Comparison of ENCODE assay signal across 11 cellular contexts in the genomic region with DNA sequence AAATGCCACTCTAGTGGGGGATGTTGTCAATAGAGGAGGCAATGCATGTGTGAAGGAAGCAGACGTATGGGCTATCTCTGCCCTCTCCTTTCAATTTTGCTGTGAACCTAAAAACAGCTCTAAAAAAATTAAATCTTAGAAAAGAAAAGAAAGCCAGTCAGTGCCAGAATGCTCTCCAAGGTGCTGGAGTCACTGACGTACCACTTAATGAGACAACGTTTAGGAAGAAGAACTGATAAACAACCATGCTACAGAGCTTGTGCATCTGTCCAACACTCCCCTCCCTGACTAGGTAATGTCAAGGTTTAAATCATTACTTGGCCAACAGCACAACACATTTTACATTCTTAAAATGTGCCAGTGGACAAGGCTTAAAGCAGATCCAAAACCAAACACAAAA.
"Had no signal": no experiment of that assay in that cellular context is flagged by ENCODE, and none has a peak within 500 bp of the region (broad histone marks: within the 10 kb centered on the region; RNA-seq: fewer than 3 reads in every experiment).

No MANE protein-coding gene starts in this region.

- H3K27me3 Mint-ChIP-seq: activated CD4-positive, alpha-beta T cell treated with anti-CD3 and anti-CD28 coated beads, Interleukin-2, amount 10 ng/mL, durations not matched to agents 24 days and 14 days; central memory CD8-positive, alpha-beta T cell had no signal

- ATAC-seq: left colon, WTC11 had no signal

- H3K4me3 Mint-ChIP-seq: activated CD4-positive, alpha-beta T cell treated with anti-CD3 and anti-CD28 coated beads, Interleukin-2, amount 10 ng/mL, durations not matched to agents 24 days and 14 days; activated T-helper 1 cell treated with anti-CD3 and anti-CD28 coated beads, Interleukin-12 subunit alpha, Interleukin-12 subunit beta, Interleukin-2, Interleukin-4 antibody, amounts not matched to agents 30 ng/mL and 10 ng/mL and 1 ng/mL, durations not matched to agents 14 hours and 24 hours and 36 hours; central memory CD8-positive, alpha-beta T cell; WTC11 had no signal

- H3K9me3 Mint-ChIP-seq: activated CD4-positive, alpha-beta T cell treated with anti-CD3 and anti-CD28 coated beads, Interleukin-2, amount 10 ng/mL, durations not matched to agents 24 days and 14 days; activated T-helper 1 cell treated with anti-CD3 and anti-CD28 coated beads, Interleukin-12 subunit alpha, Interleukin-12 subunit beta, Interleukin-2, Interleukin-4 antibody, amounts not matched to agents 30 ng/mL and 10 ng/mL and 1 ng/mL, durations not matched to agents 14 hours and 24 hours and 36 hours; central memory CD8-positive, alpha-beta T cell had no signal

- H3K4me3 ChIP-seq: stomach, thoracic aorta had no signal

- H3K9me3 ChIP-seq: stomach, thoracic aorta had no signal

- H3K27me3 ChIP-seq: stomach had no signal

- H3K4me1 Mint-ChIP-seq: WTC11 had no signal

- H3K27ac Mint-ChIP-seq: activated CD4-positive, alpha-beta T cell treated with anti-CD3 and anti-CD28 coated beads, Interleukin-2, amount 10 ng/mL, durations not matched to agents 24 days and 14 days; activated T-helper 1 cell treated with anti-CD3 and anti-CD28 coated beads, Interleukin-12 subunit alpha, Interleukin-12 subunit beta, Interleukin-2, Interleukin-4 antibody, amounts not matched to agents 30 ng/mL and 10 ng/mL and 1 ng/mL, durations not matched to agents 14 hours and 24 hours and 36 hours; WTC11 had no signal

- H3K27ac ChIP-seq: stomach, thoracic aorta had no signal

- DNase-seq: activated CD4-positive, alpha-beta T cell treated with anti-CD3 and anti-CD28 coated beads, Interleukin-2, amount 10 ng/mL, durations not matched to agents 24 days and 14 days; activated naive CD4-positive, alpha-beta T cell; dermis blood vessel endothelial cell; left colon; mesendoderm; stimulated activated CD4-positive, alpha-beta T cell treated with anti-CD3 and anti-CD28 coated beads, Interleukin-4, amount 100 ng/mL, for 24 hours; stomach had no signal
